22 cellular contexts compared by ENCODE assay signal in genomic region chr3:181823716-181824115, GRCh38.
DNase-seq lines count a peak whose midpoint lies in the region; ATAC-seq and TF ChIP-seq lines count a peak whose summit lies in the region.
"Had no signal": no experiment of that assay in that cellular context is flagged by ENCODE, and none has a peak within 500 bp of the region (broad histone marks: within the 10 kb centered on the region; RNA-seq: fewer than 3 reads in every experiment).

No MANE protein-coding gene starts in this region.

- peak; percentile 71 for DNase-seq in DMS53 (lab: John Stamatoyannopoulos, UW)
- peak; percentile 71 for DNase-seq in NCI-H146 (lab: John Stamatoyannopoulos, UW)
- peak; percentile 83 for DNase-seq in NCI-H345 (lab: John Stamatoyannopoulos, UW)
- DNase-seq in lower lobe of right lung: no peak
- no peak for DNase-seq in NCI-H2196 treated with DMSO at 0.1 percent for 48 hours (lab: John Stamatoyannopoulos, UW; ENCODE audit: unreplicated experiment)
- no peak for DNase-seq in left ventricle myocardium inferior
- DNase-seq in dedifferentiated amniotic fluid mesenchymal stem cell (ENCODE audit: extremely low spot score): no peak
- DNase-seq: ACHN; Caco-2; CD4-positive, alpha-beta memory T cell; DMS 273 treated with DMSO at 0.1 percent for 48 hours; GDM1; GOT3; MV-4-11; NCI-H446; NCI-H69; NK-92 treated with Interleukin-12 subunit alpha and Interleukin-12 subunit beta, amount 100 ng/mL, for 24 hours; Peyer's patch had no signal

- H3K36me3 ChIP-seq in lower lobe of right lung (no peaks in the 10 kb centered on the region), left ventricle myocardium inferior (no peaks in the 10 kb centered on the region)
- H3K36me3 ChIP-seq: BLaER1 treated with 17β-estradiol and CSF1 and Interleukin-3, amounts not matched to agents 10 nM and 100 nM; Peyer's patch had no signal

- H3K27me3 ChIP-seq in lower lobe of right lung (ENCODE audit: low read depth) (peaks cover 5% of the 10 kb centered on the region), left ventricle myocardium inferior (ENCODE audit: low read depth) (peaks cover 3% of the 10 kb centered on the region)
- H3K27me3 ChIP-seq: BLaER1 treated with 17β-estradiol and CSF1 and Interleukin-3, amounts not matched to agents 10 nM and 100 nM; Peyer's patch had no signal

- H3K4me3 ChIP-seq in lower lobe of right lung (no peak overlapping the region), left ventricle myocardium inferior (no peak overlapping the region)
- H3K4me3 ChIP-seq: BLaER1 treated with 17β-estradiol and CSF1 and Interleukin-3, amounts not matched to agents 10 nM and 100 nM; Peyer's patch had no signal

- intact Hi-C loops in lower lobe of right lung (cut with DNase I): no loop called here
- intact Hi-C loops in left ventricle myocardium inferior (cut with micrococcal nuclease): no loop called here

- no peak overlapping the region for H3K27ac ChIP-seq in lower lobe of right lung
- no peak overlapping the region for H3K27ac ChIP-seq in left ventricle myocardium inferior (replicated peaks)
- H3K27ac ChIP-seq: BLaER1 treated with 17β-estradiol and CSF1 and Interleukin-3, amounts not matched to agents 10 nM and 100 nM; Peyer's patch had no signal

- ATAC-seq in lower lobe of right lung: peak; percentile 51 to 57
- ATAC-seq in HG03442 (IDR thresholded peaks at IDR 0.05; ENCODE audit: unreplicated experiment): no peak
- ATAC-seq: HCT116, SK-N-SH treated with all-trans-retinoic acid at 6 μM for 48 hours had no signal

- H3K9me3 ChIP-seq in lower lobe of right lung (no peaks in the 10 kb centered on the region), left ventricle myocardium inferior (replicated peaks) (no peaks in the 10 kb centered on the region)
- H3K9me3 ChIP-seq: BLaER1 treated with 17β-estradiol and CSF1 and Interleukin-3, amounts not matched to agents 10 nM and 100 nM; Caco-2; Peyer's patch had no signal

- H3K4me1 ChIP-seq in lower lobe of right lung (no peaks in the 10 kb centered on the region), left ventricle myocardium inferior (no peaks in the 10 kb centered on the region)
- H3K4me1 ChIP-seq: BLaER1 treated with 17β-estradiol and CSF1 and Interleukin-3, amounts not matched to agents 10 nM and 100 nM; Caco-2; Peyer's patch had no signal

- TF ChIP-seq CTCF in lower lobe of right lung (IDR thresholded peaks at IDR 0.05): no peak
- TF ChIP-seq CTCF in left ventricle myocardium inferior (IDR thresholded peaks at IDR 0.05; ENCODE audit: borderline replicate concordance): no peak

Comparison
In these comparisons a context has a peak if more than half of its experiments do, and no peak if none do; other contexts are left out.
1. DNase-seq: peak in DMS53 (single experiment), NCI-H146 (single experiment) and NCI-H345 (single experiment); none in lower lobe of right lung (single experiment), NCI-H2196 treated with DMSO at 0.1 percent for 48 hours (single experiment), left ventricle myocardium inferior (single experiment) and dedifferentiated amniotic fluid mesenchymal stem cell (single experiment).